ENCODE assay signal across 18 cellular contexts in the genomic region with DNA sequence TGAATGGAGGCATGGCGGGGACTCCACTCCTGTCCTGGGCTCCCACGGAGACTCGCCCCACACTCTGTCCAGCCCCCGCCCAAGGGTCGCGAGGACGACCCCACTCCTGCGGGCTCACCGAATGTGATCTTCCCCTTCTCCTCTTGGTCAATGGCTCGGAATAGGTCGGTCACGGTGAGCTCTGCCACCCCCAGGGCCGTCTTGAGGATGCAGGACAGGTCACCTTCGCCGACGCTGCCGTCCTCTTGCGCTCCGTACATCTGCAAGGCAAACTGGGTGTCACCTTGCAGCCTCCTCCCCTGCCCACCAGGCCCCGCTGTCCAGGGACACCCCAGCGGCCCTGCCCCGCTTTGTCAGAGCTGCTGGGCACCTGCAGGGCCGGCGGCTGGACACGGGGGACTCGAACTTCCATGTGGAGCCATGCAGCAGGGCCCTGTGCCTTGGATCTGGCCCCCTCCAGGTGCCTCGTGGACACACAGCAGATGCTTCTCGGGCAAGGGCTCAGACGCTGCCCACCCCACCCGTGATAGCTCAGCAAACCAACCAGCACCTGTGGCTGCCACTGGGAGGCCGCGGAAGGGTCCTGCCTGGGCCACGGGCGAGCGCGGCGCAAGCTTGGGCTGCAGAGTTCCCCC. TPM values are rescaled to one million over a fixed set of nuclear protein-coding genes. Genes with fewer than 3 reads are reported as not detected.
"Had no signal": no experiment of that assay in that cellular context is flagged by ENCODE, and none has a peak within 500 bp of the region (broad histone marks: within the 10 kb centered on the region; RNA-seq: fewer than 3 reads in every experiment).

No MANE protein-coding gene starts in this region.

- H3K4me1 ChIP-seq: psoas muscle had no signal

- H3K9me3 Mint-ChIP-seq: activated naive CD4-positive, alpha-beta T cell treated with anti-CD3 and anti-CD28 coated beads, Interleukin-2, amount 50 U/mL, for 24 hours; brain had no signal

- H3K4me3 ChIP-seq: psoas muscle had no signal

- H3K27me3 Mint-ChIP-seq: activated CD4-positive, alpha-beta memory T cell treated with anti-CD3 and anti-CD28 coated beads for 36 hours; activated naive CD4-positive, alpha-beta T cell treated with anti-CD3 and anti-CD28 coated beads, Interleukin-2, amount 50 U/mL, for 24 hours; memory B cell; stimulated activated naive CD8-positive, alpha-beta T cell treated with anti-CD3 and anti-CD28 coated beads, Interleukin-15, Interleukin-2, amounts not matched to agents 100 ng/mL and 50 ng/mL, for 24 hours had no signal

- H3K9me3 ChIP-seq: psoas muscle had no signal

- H3K4me3 Mint-ChIP-seq: activated CD4-positive, alpha-beta memory T cell treated with anti-CD3 and anti-CD28 coated beads for 36 hours; activated naive CD4-positive, alpha-beta T cell treated with anti-CD3 and anti-CD28 coated beads, Interleukin-2, amount 50 U/mL, for 24 hours; activated T-helper 1 cell treated with anti-CD3 and anti-CD28 coated beads, Interleukin-12 subunit alpha, Interleukin-12 subunit beta, Interleukin-2, Interleukin-4 antibody, amounts not matched to agents 30 ng/mL and 10 ng/mL and 1 ng/mL, durations not matched to agents 14 hours and 24 hours and 36 hours; brain; memory B cell; natural killer cell; stimulated activated naive CD8-positive, alpha-beta T cell treated with anti-CD3 and anti-CD28 coated beads, Interleukin-15, Interleukin-2, amounts not matched to agents 100 ng/mL and 50 ng/mL, for 24 hours had no signal

- ATAC-seq: natural killer cell, psoas muscle had no signal

- H3K4me1 Mint-ChIP-seq: activated naive CD4-positive, alpha-beta T cell treated with anti-CD3 and anti-CD28 coated beads, Interleukin-2, amount 50 U/mL, for 24 hours had no signal

- H3K27ac Mint-ChIP-seq: activated CD4-positive, alpha-beta memory T cell treated with anti-CD3 and anti-CD28 coated beads for 36 hours; activated naive CD4-positive, alpha-beta T cell treated with anti-CD3 and anti-CD28 coated beads, Interleukin-2, amount 50 U/mL, for 24 hours; activated T-helper 1 cell treated with anti-CD3 and anti-CD28 coated beads, Interleukin-12 subunit alpha, Interleukin-12 subunit beta, Interleukin-2, Interleukin-4 antibody, amounts not matched to agents 30 ng/mL and 10 ng/mL and 1 ng/mL, durations not matched to agents 14 hours and 24 hours and 36 hours; brain; memory B cell; stimulated activated naive CD8-positive, alpha-beta T cell treated with anti-CD3 and anti-CD28 coated beads, Interleukin-15, Interleukin-2, amounts not matched to agents 100 ng/mL and 50 ng/mL, for 24 hours had no signal

- DNase-seq: activated CD4-positive, alpha-beta memory T cell treated with anti-CD3 and anti-CD28 coated beads for 36 hours; amygdala; cerebellar nuclear complex; dermis blood vessel endothelial cell; hypothalamus; natural killer cell; occipital lobe; stimulated activated CD4-positive, alpha-beta T cell treated with anti-CD3 and anti-CD28 coated beads, Interleukin-4, amount 100 ng/mL, for 1 hour; stimulated activated CD8-positive, alpha-beta memory T cell treated with anti-CD3 and anti-CD28 coated beads, Interleukin-4, amount 100 ng/mL, for 48 hours; SW 1271 had no signal

- H3K27ac ChIP-seq: psoas muscle had no signal

RNA-seq across cellular contexts. Expression of gene SLC6A3, which starts 21.5 kb away (rescaled TPM):
- total RNA-seq: activated CD4-positive, alpha-beta memory T cell treated with anti-CD3 and anti-CD28 coated beads for 36 hours; activated T-helper 1 cell treated with anti-CD3 and anti-CD28 coated beads, Interleukin-12 subunit alpha, Interleukin-12 subunit beta, Interleukin-2, Interleukin-4 antibody, amounts not matched to agents 30 ng/mL and 10 ng/mL and 1 ng/mL, durations not matched to agents 14 hours and 24 hours and 36 hours; dermis blood vessel endothelial cell; natural killer cell; occipital lobe; psoas muscle; temporal lobe; urinary bladder had no signal
